Comparison of ENCODE assay signal across 1 cellular context in the genomic region with DNA sequence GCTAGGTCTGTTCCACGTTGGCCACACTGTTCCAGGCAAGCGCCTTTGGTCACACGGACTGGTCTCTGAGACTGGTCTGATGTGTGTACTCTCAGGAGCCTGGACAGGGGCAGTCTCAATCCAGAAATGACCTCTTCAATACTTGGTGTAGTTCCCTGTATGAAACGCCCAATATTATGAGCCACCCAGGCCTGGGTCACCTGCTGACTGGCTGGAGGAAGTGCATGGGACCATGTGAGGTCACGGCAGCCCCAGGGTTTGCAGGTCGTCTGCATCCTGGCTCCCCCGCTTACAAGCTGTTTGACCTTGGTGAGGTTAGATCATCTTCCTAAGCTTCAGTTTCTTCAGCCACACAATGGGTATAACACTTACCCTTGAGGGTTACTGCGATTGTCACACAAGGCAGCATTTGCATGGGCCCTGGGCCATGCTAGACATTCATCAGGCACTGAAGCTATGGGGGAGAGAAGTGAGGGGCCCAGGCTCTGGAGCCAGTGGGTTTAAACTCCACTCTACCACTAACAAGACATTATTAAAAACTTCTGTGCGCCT.
TF ChIP-seq lines count a peak whose summit lies in the region.

No MANE protein-coding gene starts in this region.

TF ChIP-seq in IMR-90, 13 proteins besides CTCF, POLR2A, EP300 and RAD21 (continued from another document):
- TF ChIP-seq, protein P1, sequence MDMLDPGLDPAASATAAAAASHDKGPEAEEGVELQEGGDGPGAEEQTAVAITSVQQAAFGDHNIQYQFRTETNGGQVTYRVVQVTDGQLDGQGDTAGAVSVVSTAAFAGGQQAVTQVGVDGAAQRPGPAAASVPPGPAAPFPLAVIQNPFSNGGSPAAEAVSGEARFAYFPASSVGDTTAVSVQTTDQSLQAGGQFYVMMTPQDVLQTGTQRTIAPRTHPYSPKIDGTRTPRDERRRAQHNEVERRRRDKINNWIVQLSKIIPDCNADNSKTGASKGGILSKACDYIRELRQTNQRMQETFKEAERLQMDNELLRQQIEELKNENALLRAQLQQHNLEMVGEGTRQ (IDR thresholded peaks at IDR 0.05; ENCODE audit: low read depth, low read length) = no peak
- TF ChIP-seq, protein P2, sequence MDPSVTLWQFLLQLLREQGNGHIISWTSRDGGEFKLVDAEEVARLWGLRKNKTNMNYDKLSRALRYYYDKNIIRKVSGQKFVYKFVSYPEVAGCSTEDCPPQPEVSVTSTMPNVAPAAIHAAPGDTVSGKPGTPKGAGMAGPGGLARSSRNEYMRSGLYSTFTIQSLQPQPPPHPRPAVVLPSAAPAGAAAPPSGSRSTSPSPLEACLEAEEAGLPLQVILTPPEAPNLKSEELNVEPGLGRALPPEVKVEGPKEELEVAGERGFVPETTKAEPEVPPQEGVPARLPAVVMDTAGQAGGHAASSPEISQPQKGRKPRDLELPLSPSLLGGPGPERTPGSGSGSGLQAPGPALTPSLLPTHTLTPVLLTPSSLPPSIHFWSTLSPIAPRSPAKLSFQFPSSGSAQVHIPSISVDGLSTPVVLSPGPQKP (IDR thresholded peaks at IDR 0.05; ENCODE audit: borderline replicate concordance, low read depth, low read length) = no peak
- TF ChIP-seq BHLHE40 (IDR thresholded peaks at IDR 0.05; ENCODE audit: low read depth, low read length) (no peak), RFX5 (IDR thresholded peaks at IDR 0.05; ENCODE audit: low read depth, low read length) (no peak), FOS (IDR thresholded peaks at IDR 0.05; ENCODE audit: low read depth, low read length) (no peak)
